In the genomic region with DNA sequence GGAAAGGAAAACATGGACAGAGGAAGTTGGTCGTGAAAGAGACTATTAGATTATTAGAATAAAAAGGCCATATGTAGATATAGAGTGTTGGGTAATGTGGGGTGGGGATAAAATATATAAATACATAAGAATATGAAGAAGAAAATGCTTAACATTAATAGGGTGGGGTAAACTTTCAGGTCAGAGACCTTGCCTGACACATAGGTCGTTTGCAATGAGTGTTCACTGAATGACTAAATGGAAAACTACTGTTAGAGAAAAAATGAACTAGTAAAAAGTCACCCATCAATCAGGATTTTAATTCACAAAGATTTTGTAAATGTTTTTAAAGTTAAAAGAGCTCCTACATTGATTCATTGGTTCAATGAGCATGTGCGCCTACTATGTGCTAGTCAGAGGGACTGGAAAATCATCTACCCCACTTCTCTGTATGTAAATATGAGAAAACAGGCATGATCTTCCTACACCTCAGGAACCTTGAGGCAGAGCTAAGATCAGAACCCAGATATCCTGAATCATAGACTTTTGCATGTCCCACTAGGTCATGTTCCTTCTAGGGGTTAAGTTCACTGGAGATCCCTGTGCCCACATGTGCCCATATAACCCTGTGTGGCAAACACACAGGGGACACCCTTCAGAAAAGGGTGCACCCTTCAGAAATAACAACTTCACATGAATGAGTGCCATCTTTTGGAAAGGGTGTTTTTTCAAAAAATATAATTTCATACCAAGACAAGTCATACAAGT, we compare ENCODE assay signal across 1 cellular context.
TF ChIP-seq lines count a peak whose summit lies in the region.

No MANE protein-coding gene starts in this region.

TF ChIP-seq in HepG2, 621 proteins besides CTCF, POLR2A, EP300 and RAD21:
- TF ChIP-seq, protein P1, sequence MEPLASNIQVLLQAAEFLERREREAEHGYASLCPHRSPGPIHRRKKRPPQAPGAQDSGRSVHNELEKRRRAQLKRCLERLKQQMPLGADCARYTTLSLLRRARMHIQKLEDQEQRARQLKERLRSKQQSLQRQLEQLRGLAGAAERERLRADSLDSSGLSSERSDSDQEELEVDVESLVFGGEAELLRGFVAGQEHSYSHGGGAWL (CRISPR knock-in tag; IDR thresholded peaks at IDR 0.05): no peak
- TF ChIP-seq ZFP41 (CRISPR knock-in tag; IDR thresholded peaks at IDR 0.05; ENCODE audit: borderline replicate concordance) (no peak), ZBTB7B (CRISPR knock-in tag; IDR thresholded peaks at IDR 0.05) (no peak), JUN (CRISPR knock-in tag; IDR thresholded peaks at IDR 0.05) (no peak), YY1 (IDR thresholded peaks at IDR 0.05; ENCODE audit: insufficient read depth, insufficient replicate concordance, low read depth, low read length) (no peak), EEA1 (CRISPR knock-in tag; IDR thresholded peaks at IDR 0.05; ENCODE audit: borderline replicate concordance) (no peak), ZC3H13 (CRISPR knock-in tag; IDR thresholded peaks at IDR 0.05) (no peak), ZFP37 (CRISPR knock-in tag; IDR thresholded peaks at IDR 0.05; ENCODE audit: borderline replicate concordance) (no peak), ZBTB3 (CRISPR knock-in tag; IDR thresholded peaks at IDR 0.05; ENCODE audit: borderline replicate concordance, low read depth) (no peak), MED8 (CRISPR knock-in tag; IDR thresholded peaks at IDR 0.05; ENCODE audit: insufficient replicate concordance) (no peak), NR2F2 (IDR thresholded peaks at IDR 0.05; ENCODE audit: borderline replicate concordance, low read depth) (no peak), ATF1 (CRISPR knock-in tag; IDR thresholded peaks at IDR 0.05) (no peak), NR2C2 (CRISPR knock-in tag; IDR thresholded peaks at IDR 0.05; ENCODE audit: borderline replicate concordance) (no peak), RAD51 (IDR thresholded peaks at IDR 0.05; ENCODE audit: borderline replicate concordance) (no peak)
- TF ChIP-seq, protein P2, sequence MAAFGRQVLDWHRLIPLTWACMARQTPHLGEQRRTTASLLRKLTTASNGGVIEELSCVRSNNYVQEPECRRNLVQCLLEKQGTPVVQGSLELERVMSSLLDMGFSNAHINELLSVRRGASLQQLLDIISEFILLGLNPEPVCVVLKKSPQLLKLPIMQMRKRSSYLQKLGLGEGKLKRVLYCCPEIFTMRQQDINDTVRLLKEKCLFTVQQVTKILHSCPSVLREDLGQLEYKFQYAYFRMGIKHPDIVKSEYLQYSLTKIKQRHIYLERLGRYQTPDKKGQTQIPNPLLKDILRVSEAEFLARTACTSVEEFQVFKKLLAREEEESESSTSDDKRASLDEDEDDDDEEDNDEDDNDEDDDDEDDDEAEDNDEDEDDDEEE (CRISPR knock-in tag; IDR thresholded peaks at IDR 0.05): no peak
